1 cellular context compared by ENCODE assay signal in genomic region chr2:37156071-37156856, GRCh38.
TF ChIP-seq lines count a peak whose summit lies in the region.

No MANE protein-coding gene starts in this region.

TF ChIP-seq in HepG2, 621 proteins besides CTCF, POLR2A, EP300 and RAD21 (continued from another document and continues in another):
- TF ChIP-seq, protein P1, sequence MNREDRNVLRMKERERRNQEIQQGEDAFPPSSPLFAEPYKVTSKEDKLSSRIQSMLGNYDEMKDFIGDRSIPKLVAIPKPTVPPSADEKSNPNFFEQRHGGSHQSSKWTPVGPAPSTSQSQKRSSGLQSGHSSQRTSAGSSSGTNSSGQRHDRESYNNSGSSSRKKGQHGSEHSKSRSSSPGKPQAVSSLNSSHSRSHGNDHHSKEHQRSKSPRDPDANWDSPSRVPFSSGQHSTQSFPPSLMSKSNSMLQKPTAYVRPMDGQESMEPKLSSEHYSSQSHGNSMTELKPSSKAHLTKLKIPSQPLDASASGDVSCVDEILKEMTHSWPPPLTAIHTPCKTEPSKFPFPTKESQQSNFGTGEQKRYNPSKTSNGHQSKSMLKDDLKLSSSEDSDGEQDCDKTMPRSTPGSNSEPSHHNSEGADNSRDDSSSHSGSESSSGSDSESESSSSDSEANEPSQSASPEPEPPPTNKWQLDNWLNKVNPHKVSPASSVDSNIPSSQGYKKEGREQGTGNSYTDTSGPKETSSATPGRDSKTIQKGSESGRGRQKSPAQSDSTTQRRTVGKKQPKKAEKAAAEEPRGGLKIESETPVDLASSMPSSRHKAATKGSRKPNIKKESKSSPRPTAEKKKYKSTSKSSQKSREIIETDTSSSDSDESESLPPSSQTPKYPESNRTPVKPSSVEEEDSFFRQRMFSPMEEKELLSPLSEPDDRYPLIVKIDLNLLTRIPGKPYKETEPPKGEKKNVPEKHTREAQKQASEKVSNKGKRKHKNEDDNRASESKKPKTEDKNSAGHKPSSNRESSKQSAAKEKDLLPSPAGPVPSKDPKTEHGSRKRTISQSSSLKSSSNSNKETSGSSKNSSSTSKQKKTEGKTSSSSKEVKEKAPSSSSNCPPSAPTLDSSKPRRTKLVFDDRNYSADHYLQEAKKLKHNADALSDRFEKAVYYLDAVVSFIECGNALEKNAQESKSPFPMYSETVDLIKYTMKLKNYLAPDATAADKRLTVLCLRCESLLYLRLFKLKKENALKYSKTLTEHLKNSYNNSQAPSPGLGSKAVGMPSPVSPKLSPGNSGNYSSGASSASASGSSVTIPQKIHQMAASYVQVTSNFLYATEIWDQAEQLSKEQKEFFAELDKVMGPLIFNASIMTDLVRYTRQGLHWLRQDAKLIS (CRISPR knock-in tag; IDR thresholded peaks at IDR 0.05), result no peak
- TF ChIP-seq ZNF629 (CRISPR knock-in tag; conservative IDR thresholded peaks at IDR 0.05) (no peak), ZBTB40 (IDR thresholded peaks at IDR 0.05) (no peak), ZBTB40 (CRISPR knock-in tag; IDR thresholded peaks at IDR 0.05) (0 out of 2 replicates have a peak, but pooled peaks have one; percentile 35), ZFP62 (CRISPR knock-in tag; IDR thresholded peaks at IDR 0.05) (no peak), ELF3 (CRISPR knock-in tag; IDR thresholded peaks at IDR 0.05) (no peak), IKZF1 (IDR thresholded peaks at IDR 0.05) (no peak), KDM4B (CRISPR knock-in tag; IDR thresholded peaks at IDR 0.05) (no peak), ZNF275 (CRISPR knock-in tag; IDR thresholded peaks at IDR 0.05; ENCODE audit: borderline replicate concordance) (no peak), ZNF460 (CRISPR knock-in tag; IDR thresholded peaks at IDR 0.05; ENCODE audit: borderline replicate concordance) (no peak), POGK (CRISPR knock-in tag; conservative IDR thresholded peaks at IDR 0.05) (0 out of 2 replicates have a peak, but pooled peaks have one; percentile 29), ZMYM3 (CRISPR knock-in tag; IDR thresholded peaks at IDR 0.05) (no peak), NFE2 (CRISPR knock-in tag; IDR thresholded peaks at IDR 0.05) (no peak), SIX4 (CRISPR knock-in tag; IDR thresholded peaks at IDR 0.05) (0 out of 2 replicates have a peak, but pooled peaks have one; percentile 4), ZNF562 (CRISPR knock-in tag; IDR thresholded peaks at IDR 0.05; ENCODE audit: borderline replicate concordance) (no peak), SP5 (CRISPR knock-in tag; IDR thresholded peaks at IDR 0.05; ENCODE audit: borderline replicate concordance, low read depth) (no peak), TP53 (CRISPR knock-in tag; conservative IDR thresholded peaks at IDR 0.05) (0 out of 2 replicates have a peak, but pooled peaks have one; percentile 28), ZNF430 (CRISPR knock-in tag; IDR thresholded peaks at IDR 0.05) (no peak; the same call in 1 of the 2 replicates), FOXO4 (CRISPR knock-in tag; conservative IDR thresholded peaks at IDR 0.05) (0 out of 2 replicates have a peak, but pooled peaks have one; percentile 85), ZNF142 (CRISPR knock-in tag; IDR thresholded peaks at IDR 0.05) (no peak), ZNF569 (CRISPR knock-in tag; IDR thresholded peaks at IDR 0.05; ENCODE audit: borderline replicate concordance) (no peak), NFKB2 (CRISPR knock-in tag; IDR thresholded peaks at IDR 0.05; ENCODE audit: borderline replicate concordance) (peak; percentile 7; the same call in 1 of the 2 replicates), HHEX (CRISPR knock-in tag; IDR thresholded peaks at IDR 0.05) (no peak), SRY (CRISPR knock-in tag; IDR thresholded peaks at IDR 0.05) (0 out of 2 replicates have a peak, but pooled peaks have one; percentile 44), ZNF746 (CRISPR knock-in tag; IDR thresholded peaks at IDR 0.05) (no peak)
- TF ChIP-seq, protein P2, sequence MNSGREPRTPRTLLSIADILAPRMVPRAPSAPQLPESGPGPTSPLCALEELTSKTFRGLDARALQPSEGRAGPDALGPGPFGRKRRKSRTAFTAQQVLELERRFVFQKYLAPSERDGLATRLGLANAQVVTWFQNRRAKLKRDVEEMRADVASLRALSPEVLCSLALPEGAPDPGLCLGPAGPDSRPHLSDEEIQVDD (CRISPR knock-in tag; IDR thresholded peaks at IDR 0.05; ENCODE audit: borderline replicate concordance), result no peak
- TF ChIP-seq, protein P3, sequence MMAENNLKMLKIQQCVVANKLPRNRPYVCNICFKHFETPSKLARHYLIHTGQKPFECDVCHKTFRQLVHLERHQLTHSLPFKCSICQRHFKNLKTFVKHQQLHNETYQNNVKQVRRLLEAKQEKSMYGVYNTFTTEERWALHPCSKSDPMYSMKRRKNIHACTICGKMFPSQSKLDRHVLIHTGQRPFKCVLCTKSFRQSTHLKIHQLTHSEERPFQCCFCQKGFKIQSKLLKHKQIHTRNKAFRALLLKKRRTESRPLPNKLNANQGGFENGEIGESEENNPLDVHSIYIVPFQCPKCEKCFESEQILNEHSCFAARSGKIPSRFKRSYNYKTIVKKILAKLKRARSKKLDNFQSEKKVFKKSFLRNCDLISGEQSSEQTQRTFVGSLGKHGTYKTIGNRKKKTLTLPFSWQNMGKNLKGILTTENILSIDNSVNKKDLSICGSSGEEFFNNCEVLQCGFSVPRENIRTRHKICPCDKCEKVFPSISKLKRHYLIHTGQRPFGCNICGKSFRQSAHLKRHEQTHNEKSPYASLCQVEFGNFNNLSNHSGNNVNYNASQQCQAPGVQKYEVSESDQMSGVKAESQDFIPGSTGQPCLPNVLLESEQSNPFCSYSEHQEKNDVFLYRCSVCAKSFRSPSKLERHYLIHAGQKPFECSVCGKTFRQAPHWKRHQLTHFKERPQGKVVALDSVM (CRISPR knock-in tag; IDR thresholded peaks at IDR 0.05), result no peak; the same call in 1 of the 2 replicates
